Comparison of ENCODE assay signal across 1 cellular context in the genomic region with DNA sequence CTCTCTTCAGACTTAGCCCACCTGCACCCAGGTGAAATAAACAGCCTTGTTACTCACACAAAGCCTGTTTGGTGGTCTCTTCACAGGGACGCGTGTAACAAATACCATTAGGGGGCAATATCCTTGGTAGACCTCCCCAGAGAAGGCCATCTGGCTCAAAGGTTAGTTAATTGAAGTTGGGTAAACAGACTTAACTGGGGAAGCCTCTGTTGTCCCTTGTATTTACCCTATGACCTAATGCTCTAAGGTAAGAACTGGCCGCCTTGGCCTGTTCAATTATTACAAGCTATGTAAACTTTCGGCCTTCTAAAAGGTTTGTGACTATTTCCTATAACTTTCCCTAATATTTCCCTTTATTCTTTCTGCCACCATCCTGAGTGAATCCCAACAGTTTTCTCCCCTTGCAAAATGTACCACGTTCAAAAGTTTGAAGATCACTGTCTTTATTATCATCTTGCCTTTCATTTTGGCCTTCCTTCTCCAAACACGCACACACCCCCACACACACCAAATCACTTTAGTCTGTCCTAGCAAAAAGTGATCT.
A peak's percentile ranks its signal among the peaks of the same experiment; 100 is the strongest.
TF ChIP-seq lines count a peak whose summit lies in the region.

No MANE protein-coding gene starts in this region.

TF ChIP-seq in HepG2, 621 proteins besides CTCF, POLR2A, EP300 and RAD21 (continued from another document and continues in another):
- TF ChIP-seq, protein P1, sequence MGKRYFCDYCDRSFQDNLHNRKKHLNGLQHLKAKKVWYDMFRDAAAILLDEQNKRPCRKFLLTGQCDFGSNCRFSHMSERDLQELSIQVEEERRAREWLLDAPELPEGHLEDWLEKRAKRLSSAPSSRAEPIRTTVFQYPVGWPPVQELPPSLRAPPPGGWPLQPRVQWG (CRISPR knock-in tag; IDR thresholded peaks at IDR 0.05; ENCODE audit: borderline replicate concordance, low read depth): no peak
- TF ChIP-seq ETV6 (CRISPR knock-in tag; conservative IDR thresholded peaks at IDR 0.05) (no peak), EEA1 (CRISPR knock-in tag; IDR thresholded peaks at IDR 0.05; ENCODE audit: borderline replicate concordance) (no peak), TSC22D2 (CRISPR knock-in tag; IDR thresholded peaks at IDR 0.05; ENCODE audit: borderline replicate concordance) (peak; percentile 47; the same call in 1 of the 2 replicates), KLF11 (CRISPR knock-in tag; IDR thresholded peaks at IDR 0.05) (peak; percentile 29; the same call in 1 of the 2 replicates), ZNF143 (CRISPR knock-in tag; IDR thresholded peaks at IDR 0.05) (no peak), ADNP (CRISPR knock-in tag; IDR thresholded peaks at IDR 0.05) (no peak), ZNF780A (CRISPR knock-in tag; IDR thresholded peaks at IDR 0.05) (no peak), MTA3 (CRISPR knock-in tag; IDR thresholded peaks at IDR 0.05) (no peak), KMT2A (CRISPR knock-in tag; IDR thresholded peaks at IDR 0.05) (no peak), BORCS8-MEF2B (CRISPR knock-in tag; IDR thresholded peaks at IDR 0.05) (no peak), ZNF652 (CRISPR knock-in tag; IDR thresholded peaks at IDR 0.05; ENCODE audit: borderline replicate concordance, low read depth) (peak; percentile 32; the same call in 1 of the 2 replicates), ZNF615 (CRISPR knock-in tag; IDR thresholded peaks at IDR 0.05; ENCODE audit: borderline replicate concordance) (peak; percentile 74; the same call in 1 of the 2 replicates), EZH2 (conservative IDR thresholded peaks at IDR 0.05; ENCODE audit: low read depth, low read length) (no peak), ZFX (CRISPR knock-in tag; IDR thresholded peaks at IDR 0.05; ENCODE audit: low read depth) (peak; percentile 54), TRIM24 (CRISPR knock-in tag; IDR thresholded peaks at IDR 0.05) (no peak), ZNF274 (CRISPR knock-in tag; IDR thresholded peaks at IDR 0.05) (no peak), ZBTB21 (CRISPR knock-in tag; IDR thresholded peaks at IDR 0.05) (no peak), ZNF678 (CRISPR knock-in tag; IDR thresholded peaks at IDR 0.05) (no peak), ZNF629 (CRISPR knock-in tag; conservative IDR thresholded peaks at IDR 0.05) (peak; percentile 25; the same call in 1 of the 2 replicates), REL (CRISPR knock-in tag; conservative IDR thresholded peaks at IDR 0.05) (no peak), DMAP1 (CRISPR knock-in tag; IDR thresholded peaks at IDR 0.05) (0 out of 2 replicates have a peak, but pooled peaks have one; percentile 1), AHR (CRISPR knock-in tag; IDR thresholded peaks at IDR 0.05) (no peak), MTA1 (CRISPR knock-in tag; IDR thresholded peaks at IDR 0.05; ENCODE audit: borderline replicate concordance) (no peak; the same call in 1 of the 2 replicates), FOXA1 (IDR thresholded peaks at IDR 0.05) (peak; percentile 51), FOXA1 (CRISPR knock-in tag; IDR thresholded peaks at IDR 0.05) (peak; percentile 82), HMG20B (CRISPR knock-in tag; conservative IDR thresholded peaks at IDR 0.05) (no peak), HOXA5 (CRISPR knock-in tag; IDR thresholded peaks at IDR 0.05) (peak; percentile 52; the same call in 1 of the 2 replicates), ZNF747 (CRISPR knock-in tag; IDR thresholded peaks at IDR 0.05; ENCODE audit: borderline replicate concordance) (0 out of 2 replicates have a peak, but pooled peaks have one; percentile 19), NFRKB (IDR thresholded peaks at IDR 0.05) (no peak), ZNF569 (CRISPR knock-in tag; IDR thresholded peaks at IDR 0.05; ENCODE audit: borderline replicate concordance) (no peak), ZNF577 (CRISPR knock-in tag; IDR thresholded peaks at IDR 0.05; ENCODE audit: borderline replicate concordance, low read depth) (no peak), DPF2 (CRISPR knock-in tag; IDR thresholded peaks at IDR 0.05; ENCODE audit: borderline replicate concordance, low read depth) (peak; percentile 60; the same call in 1 of the 2 replicates), TCF7L2 (IDR thresholded peaks at IDR 0.05; ENCODE audit: low read depth, low read length) (0 out of 2 replicates have a peak, but pooled peaks have one; percentile 61), ZKSCAN1 (IDR thresholded peaks at IDR 0.05; ENCODE audit: low read length) (no peak)
- TF ChIP-seq, protein P2, sequence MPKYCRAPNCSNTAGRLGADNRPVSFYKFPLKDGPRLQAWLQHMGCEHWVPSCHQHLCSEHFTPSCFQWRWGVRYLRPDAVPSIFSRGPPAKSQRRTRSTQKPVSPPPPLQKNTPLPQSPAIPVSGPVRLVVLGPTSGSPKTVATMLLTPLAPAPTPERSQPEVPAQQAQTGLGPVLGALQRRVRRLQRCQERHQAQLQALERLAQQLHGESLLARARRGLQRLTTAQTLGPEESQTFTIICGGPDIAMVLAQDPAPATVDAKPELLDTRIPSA (CRISPR knock-in tag; IDR thresholded peaks at IDR 0.05; ENCODE audit: borderline replicate concordance): no peak
- TF ChIP-seq, protein P3, sequence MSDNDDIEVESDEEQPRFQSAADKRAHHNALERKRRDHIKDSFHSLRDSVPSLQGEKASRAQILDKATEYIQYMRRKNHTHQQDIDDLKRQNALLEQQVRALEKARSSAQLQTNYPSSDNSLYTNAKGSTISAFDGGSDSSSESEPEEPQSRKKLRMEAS (IDR thresholded peaks at IDR 0.05): peak; percentile 56; the same call in 1 of the 2 replicates
- TF ChIP-seq, protein P4, sequence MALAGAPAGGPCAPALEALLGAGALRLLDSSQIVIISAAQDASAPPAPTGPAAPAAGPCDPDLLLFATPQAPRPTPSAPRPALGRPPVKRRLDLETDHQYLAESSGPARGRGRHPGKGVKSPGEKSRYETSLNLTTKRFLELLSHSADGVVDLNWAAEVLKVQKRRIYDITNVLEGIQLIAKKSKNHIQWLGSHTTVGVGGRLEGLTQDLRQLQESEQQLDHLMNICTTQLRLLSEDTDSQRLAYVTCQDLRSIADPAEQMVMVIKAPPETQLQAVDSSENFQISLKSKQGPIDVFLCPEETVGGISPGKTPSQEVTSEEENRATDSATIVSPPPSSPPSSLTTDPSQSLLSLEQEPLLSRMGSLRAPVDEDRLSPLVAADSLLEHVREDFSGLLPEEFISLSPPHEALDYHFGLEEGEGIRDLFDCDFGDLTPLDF (CRISPR knock-in tag; IDR thresholded peaks at IDR 0.05): no peak
- TF ChIP-seq, protein P5, sequence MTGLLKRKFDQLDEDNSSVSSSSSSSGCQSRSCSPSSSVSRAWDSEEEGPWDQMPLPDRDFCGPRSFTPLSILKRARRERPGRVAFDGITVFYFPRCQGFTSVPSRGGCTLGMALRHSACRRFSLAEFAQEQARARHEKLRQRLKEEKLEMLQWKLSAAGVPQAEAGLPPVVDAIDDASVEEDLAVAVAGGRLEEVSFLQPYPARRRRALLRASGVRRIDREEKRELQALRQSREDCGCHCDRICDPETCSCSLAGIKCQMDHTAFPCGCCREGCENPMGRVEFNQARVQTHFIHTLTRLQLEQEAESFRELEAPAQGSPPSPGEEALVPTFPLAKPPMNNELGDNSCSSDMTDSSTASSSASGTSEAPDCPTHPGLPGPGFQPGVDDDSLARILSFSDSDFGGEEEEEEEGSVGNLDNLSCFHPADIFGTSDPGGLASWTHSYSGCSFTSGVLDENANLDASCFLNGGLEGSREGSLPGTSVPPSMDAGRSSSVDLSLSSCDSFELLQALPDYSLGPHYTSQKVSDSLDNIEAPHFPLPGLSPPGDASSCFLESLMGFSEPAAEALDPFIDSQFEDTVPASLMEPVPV (CRISPR knock-in tag; IDR thresholded peaks at IDR 0.05): no peak; the same call in 1 of the 2 replicates
- TF ChIP-seq, protein P6, sequence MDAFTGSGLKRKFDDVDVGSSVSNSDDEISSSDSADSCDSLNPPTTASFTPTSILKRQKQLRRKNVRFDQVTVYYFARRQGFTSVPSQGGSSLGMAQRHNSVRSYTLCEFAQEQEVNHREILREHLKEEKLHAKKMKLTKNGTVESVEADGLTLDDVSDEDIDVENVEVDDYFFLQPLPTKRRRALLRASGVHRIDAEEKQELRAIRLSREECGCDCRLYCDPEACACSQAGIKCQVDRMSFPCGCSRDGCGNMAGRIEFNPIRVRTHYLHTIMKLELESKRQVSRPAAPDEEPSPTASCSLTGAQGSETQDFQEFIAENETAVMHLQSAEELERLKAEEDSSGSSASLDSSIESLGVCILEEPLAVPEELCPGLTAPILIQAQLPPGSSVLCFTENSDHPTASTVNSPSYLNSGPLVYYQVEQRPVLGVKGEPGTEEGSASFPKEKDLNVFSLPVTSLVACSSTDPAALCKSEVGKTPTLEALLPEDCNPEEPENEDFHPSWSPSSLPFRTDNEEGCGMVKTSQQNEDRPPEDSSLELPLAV (CRISPR knock-in tag; conservative IDR thresholded peaks at IDR 0.05; ENCODE audit: low read depth): no peak
- TF ChIP-seq, protein P7, sequence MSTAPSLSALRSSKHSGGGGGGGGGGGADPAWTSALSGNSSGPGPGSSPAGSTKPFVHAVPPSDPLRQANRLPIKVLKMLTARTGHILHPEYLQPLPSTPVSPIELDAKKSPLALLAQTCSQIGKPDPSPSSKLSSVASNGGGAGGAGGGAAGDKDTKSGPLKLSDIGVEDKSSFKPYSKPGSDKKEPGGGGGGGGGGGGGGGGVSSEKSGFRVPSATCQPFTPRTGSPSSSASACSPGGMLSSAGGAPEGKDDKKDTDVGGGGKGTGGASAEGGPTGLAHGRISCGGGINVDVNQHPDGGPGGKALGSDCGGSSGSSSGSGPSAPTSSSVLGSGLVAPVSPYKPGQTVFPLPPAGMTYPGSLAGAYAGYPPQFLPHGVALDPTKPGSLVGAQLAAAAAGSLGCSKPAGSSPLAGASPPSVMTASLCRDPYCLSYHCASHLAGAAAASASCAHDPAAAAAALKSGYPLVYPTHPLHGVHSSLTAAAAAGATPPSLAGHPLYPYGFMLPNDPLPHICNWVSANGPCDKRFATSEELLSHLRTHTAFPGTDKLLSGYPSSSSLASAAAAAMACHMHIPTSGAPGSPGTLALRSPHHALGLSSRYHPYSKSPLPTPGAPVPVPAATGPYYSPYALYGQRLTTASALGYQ (CRISPR knock-in tag; IDR thresholded peaks at IDR 0.05): peak; percentile 82
- TF ChIP-seq, protein P8, sequence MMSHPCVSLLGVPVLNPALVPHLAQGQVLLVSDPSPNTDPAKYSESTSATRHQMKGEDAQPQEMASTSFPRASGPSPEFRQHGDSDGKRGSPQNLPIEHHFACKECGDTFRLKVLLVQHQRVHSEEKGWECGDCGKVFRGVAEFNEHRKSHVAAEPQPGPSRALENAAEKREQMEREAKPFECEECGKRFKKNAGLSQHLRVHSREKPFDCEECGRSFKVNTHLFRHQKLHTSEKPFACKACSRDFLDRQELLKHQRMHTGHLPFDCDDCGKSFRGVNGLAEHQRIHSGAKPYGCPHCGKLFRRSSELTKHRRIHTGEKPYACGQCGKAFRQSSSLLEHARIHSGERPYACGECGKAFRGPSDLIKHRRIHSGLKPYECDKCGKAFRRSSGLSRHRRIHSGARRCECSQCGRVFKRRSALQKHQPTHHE (CRISPR knock-in tag; IDR thresholded peaks at IDR 0.05; ENCODE audit: borderline replicate concordance): no peak
- TF ChIP-seq, protein P9, sequence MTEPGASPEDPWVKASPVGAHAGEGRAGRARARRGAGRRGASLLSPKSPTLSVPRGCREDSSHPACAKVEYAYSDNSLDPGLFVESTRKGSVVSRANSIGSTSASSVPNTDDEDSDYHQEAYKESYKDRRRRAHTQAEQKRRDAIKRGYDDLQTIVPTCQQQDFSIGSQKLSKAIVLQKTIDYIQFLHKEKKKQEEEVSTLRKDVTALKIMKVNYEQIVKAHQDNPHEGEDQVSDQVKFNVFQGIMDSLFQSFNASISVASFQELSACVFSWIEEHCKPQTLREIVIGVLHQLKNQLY (CRISPR knock-in tag; IDR thresholded peaks at IDR 0.05): peak; percentile 75
- TF ChIP-seq, protein P10, sequence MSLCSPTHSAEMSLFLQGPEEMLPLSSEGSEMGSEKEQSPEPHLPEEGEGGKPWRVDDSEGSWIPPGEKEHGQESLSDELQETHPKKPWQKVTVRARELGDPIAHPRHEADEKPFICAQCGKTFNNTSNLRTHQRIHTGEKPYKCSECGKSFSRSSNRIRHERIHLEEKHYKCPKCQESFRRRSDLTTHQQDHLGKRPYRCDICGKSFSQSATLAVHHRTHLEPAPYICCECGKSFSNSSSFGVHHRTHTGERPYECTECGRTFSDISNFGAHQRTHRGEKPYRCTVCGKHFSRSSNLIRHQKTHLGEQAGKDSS (CRISPR knock-in tag; IDR thresholded peaks at IDR 0.05; ENCODE audit: borderline replicate concordance, low read depth): 0 out of 2 replicates have a peak, but pooled peaks have one; percentile 52
- TF ChIP-seq, protein P11, sequence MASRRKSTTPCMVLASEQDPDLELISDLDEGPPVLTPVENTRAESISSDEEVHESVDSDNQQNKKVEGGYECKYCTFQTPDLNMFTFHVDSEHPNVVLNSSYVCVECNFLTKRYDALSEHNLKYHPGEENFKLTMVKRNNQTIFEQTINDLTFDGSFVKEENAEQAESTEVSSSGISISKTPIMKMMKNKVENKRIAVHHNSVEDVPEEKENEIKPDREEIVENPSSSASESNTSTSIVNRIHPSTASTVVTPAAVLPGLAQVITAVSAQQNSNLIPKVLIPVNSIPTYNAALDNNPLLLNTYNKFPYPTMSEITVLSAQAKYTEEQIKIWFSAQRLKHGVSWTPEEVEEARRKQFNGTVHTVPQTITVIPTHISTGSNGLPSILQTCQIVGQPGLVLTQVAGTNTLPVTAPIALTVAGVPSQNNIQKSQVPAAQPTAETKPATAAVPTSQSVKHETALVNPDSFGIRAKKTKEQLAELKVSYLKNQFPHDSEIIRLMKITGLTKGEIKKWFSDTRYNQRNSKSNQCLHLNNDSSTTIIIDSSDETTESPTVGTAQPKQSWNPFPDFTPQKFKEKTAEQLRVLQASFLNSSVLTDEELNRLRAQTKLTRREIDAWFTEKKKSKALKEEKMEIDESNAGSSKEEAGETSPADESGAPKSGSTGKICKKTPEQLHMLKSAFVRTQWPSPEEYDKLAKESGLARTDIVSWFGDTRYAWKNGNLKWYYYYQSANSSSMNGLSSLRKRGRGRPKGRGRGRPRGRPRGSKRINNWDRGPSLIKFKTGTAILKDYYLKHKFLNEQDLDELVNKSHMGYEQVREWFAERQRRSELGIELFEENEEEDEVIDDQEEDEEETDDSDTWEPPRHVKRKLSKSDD (CRISPR knock-in tag; IDR thresholded peaks at IDR 0.05; ENCODE audit: low read depth): no peak
- TF ChIP-seq, protein P12, sequence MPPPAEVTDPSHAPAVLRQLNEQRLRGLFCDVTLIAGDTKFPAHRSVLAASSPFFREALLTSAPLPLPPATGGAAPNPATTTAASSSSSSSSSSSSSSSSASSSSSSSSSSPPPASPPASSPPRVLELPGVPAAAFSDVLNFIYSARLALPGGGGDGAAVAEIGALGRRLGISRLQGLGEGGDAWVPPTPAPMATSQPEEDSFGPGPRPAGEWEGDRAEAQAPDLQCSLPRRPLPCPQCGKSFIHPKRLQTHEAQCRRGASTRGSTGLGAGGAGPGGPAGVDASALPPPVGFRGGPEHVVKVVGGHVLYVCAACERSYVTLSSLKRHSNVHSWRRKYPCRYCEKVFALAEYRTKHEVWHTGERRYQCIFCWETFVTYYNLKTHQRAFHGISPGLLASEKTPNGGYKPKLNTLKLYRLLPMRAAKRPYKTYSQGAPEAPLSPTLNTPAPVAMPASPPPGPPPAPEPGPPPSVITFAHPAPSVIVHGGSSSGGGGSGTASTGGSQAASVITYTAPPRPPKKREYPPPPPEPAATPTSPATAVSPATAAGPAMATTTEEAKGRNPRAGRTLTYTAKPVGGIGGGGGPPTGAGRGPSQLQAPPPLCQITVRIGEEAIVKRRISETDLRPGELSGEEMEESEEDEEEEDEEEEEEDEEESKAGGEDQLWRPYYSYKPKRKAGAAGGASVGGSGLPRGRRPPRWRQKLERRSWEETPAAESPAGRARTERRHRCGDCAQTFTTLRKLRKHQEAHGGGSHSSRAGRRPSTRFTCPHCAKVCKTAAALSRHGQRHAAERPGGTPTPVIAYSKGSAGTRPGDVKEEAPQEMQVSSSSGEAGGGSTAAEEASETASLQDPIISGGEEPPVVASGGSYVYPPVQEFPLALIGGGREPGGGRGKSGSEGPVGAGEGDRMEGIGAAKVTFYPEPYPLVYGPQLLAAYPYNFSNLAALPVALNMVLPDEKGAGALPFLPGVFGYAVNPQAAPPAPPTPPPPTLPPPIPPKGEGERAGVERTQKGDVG (CRISPR knock-in tag; IDR thresholded peaks at IDR 0.05; ENCODE audit: borderline replicate concordance): no peak
